8 cellular contexts compared by ENCODE assay signal in genomic region chr10:11823122-11823988, GRCh38. TPM values are rescaled to one million over a fixed set of nuclear protein-coding genes. Genes with fewer than 3 reads are reported as not detected.
DNase-seq lines count a peak whose midpoint lies in the region; ATAC-seq and TF ChIP-seq lines count a peak whose summit lies in the region.

Gene PROSER2, plus strand, starts transcription at chr10:11823356. Its CDS starts 28,722 bp downstream, at chr10:11852078.

- H3K9me3 Mint-ChIP-seq in immature natural killer cell, result no peaks in the 10 kb centered on the region

- in situ Hi-C loops in T47D (cut with HindIII; ENCODE audit: low pct_unique_long_range_greater_than_20kb, low sequenced_read_pairs), result no loop called here

- H3K36me3 Mint-ChIP-seq in immature natural killer cell, result no peaks in the 10 kb centered on the region

- peak within 1 kb of the TSS; percentile 39 to 70 (median 64) for H3K4me3 Mint-ChIP-seq in immature natural killer cell

- H3K27ac Mint-ChIP-seq in immature natural killer cell, result no peak within 1 kb of the TSS

- H3K4me1 Mint-ChIP-seq in immature natural killer cell, result peaks cover 7 to 11% of the 10 kb centered on the region in 2 donors

- H3K27me3 Mint-ChIP-seq in immature natural killer cell (ENCODE audit: low read depth in 3 of 3), result peaks cover 15 to 33% (median 21%) of the 10 kb centered on the region in 3 donors

- peak; percentile 91 for ATAC-seq in HG02759 (IDR thresholded peaks at IDR 0.05; ENCODE audit: unreplicated experiment)
- ATAC-seq in SK-N-SH treated with all-trans-retinoic acid at 6 μM for 48 hours, result peak; percentile 78
- ATAC-seq in HG03520 (IDR thresholded peaks at IDR 0.05; ENCODE audit: unreplicated experiment), result no peak

- DNase-seq in D341Med (ENCODE audit: low spot score) (peak; percentile 87), T47D (ENCODE audit: low read depth in 1 of 2, low spot score in 1 of 2) (peak; percentile 87), immature natural killer cell (peak; percentile 3 to 15 (median 6)), superior temporal gyrus (ENCODE audit: extremely low spot score) (no peak)
- peak; percentile 37 for DNase-seq in stimulated activated CD4-positive, alpha-beta T cell treated with anti-CD3 and anti-CD28 coated beads, Interleukin-1b, Interleukin-23, amount 100 ng/mL, for 48 hours

TF ChIP-seq in SK-N-SH treated with all-trans-retinoic acid at 6 μM for 48 hours, 23 proteins besides CTCF, POLR2A, EP300 and RAD21:
- TF ChIP-seq SNAI2 (CRISPR knock-in tag; IDR thresholded peaks at IDR 0.05) (peak; percentile 81), ZC3H10 (CRISPR knock-in tag; IDR thresholded peaks at IDR 0.05) (no peak), CSDC2 (CRISPR knock-in tag; IDR thresholded peaks at IDR 0.05) (peak; percentile 76; the same call in 1 of the 2 replicates), ARNTL (CRISPR knock-in tag; IDR thresholded peaks at IDR 0.05; ENCODE audit: borderline replicate concordance, low read depth) (no peak)
TF ChIP-seq in SK-N-SH treated with all-trans-retinoic acid at 6 μM for 48 hours: peak in this region for 2.

RNA-seq across cellular contexts. Expression of gene PROSER2, which starts in this region (rescaled TPM):
- under 1 TPM in 1 of 3 donors, not detected in 2; 0.50 TPM for polyA plus RNA-seq in immature natural killer cell

Comparison
In these comparisons a context has a peak if more than half of its experiments do, and no peak if none do; other contexts are left out.
1. Peak in DNase-seq in immature natural killer cell; RNA of the gene not detected or under 1 TPM.